Comparison of ENCODE assay signal across 9 cellular contexts in the genomic region with DNA sequence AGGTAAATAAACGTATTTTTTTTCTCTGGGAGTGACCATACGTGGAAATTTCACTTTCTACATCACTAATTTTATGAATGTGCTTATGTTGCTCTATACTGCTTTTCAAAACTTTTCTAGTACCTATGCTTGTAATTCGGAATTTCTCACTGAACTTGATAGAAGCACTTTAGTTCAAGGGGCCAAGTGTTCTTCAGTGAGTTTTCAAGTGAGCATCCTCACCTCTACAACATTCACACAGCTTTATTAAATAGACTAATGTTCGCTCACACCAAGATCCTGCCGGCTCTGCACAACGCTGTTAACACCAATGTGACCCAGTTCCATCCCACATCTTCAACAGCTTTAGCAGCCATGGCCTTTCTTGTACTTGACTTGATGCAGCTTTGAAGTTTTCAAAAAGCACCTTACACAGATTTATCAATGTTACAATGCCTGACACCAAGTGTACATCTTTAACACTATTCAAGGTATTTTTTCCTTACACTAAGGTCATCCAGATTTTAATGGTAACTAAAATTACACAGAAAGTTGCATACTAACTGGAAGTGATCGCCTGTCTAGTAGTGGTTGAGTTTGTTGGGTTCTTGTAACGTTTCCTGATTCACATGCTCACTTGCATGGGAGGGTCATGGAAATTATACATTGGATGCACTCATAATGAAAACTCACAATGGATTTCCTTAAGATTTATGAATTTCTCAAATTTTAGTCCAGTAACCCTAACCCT. TPM values are rescaled to one million over a fixed set of nuclear protein-coding genes. Genes with fewer than 3 reads are reported as not detected.
DNase-seq lines count a peak whose midpoint lies in the region; ATAC-seq and TF ChIP-seq lines count a peak whose summit lies in the region.
"Had no signal": no experiment of that assay in that cellular context is flagged by ENCODE, and none has a peak within 500 bp of the region (broad histone marks: within the 10 kb centered on the region; RNA-seq: fewer than 3 reads in every experiment).

No MANE protein-coding gene starts in this region.

- no peaks in the 10 kb centered on the region for H3K27me3 ChIP-seq in CD8-positive, alpha-beta memory T cell (ENCODE audit: insufficient read depth, low read length, poor library complexity, severe bottlenecking)
- H3K27me3 ChIP-seq in OCI-LY1 (ENCODE audit: insufficient read depth, low read length) (no peaks in the 10 kb centered on the region), endocrine pancreas (ENCODE audit: control insufficient read depth, insufficient read depth, low read length) (no peaks in the 10 kb centered on the region), neutrophil (no peaks in the 10 kb centered on the region)

- 0 out of 2 replicates have a peak overlapping the region, but pooled peaks have one; percentile 0 for H3K4me2 ChIP-seq in OCI-LY1 (ENCODE audit: low read length)

- H3F3A ChIP-seq in OCI-LY1 (ENCODE audit: insufficient read depth, low read length), result peaks cover 24% of the 10 kb centered on the region

- H3K4me1 ChIP-seq in CD8-positive, alpha-beta memory T cell (ENCODE audit: insufficient read depth, low read length), result peaks cover 28% of the 10 kb centered on the region
- H3K4me1 ChIP-seq in OCI-LY1 (ENCODE audit: insufficient read depth, low read length, severe bottlenecking), result peaks cover 6% of the 10 kb centered on the region
- H3K4me1 ChIP-seq in endocrine pancreas (ENCODE audit: control insufficient read depth, insufficient read depth, low read length), result no peaks in the 10 kb centered on the region
- H3K4me1 ChIP-seq in neutrophil (ENCODE audit: control insufficient read depth in 1 of 2, insufficient read depth in 1 of 2, low read depth in 1 of 2, low read length in 1 of 2), result peaks cover 35 to 41% of the 10 kb centered on the region in 2 experiments

- no peak for DNase-seq in CD8-positive, alpha-beta memory T cell
- DNase-seq in COR-L47 (lab: John Stamatoyannopoulos, UW) (no peak), NCI-H1436 treated with DMSO at 0.1 percent for 48 hours (lab: John Stamatoyannopoulos, UW) (no peak), NCI-H2227 (lab: John Stamatoyannopoulos, UW; ENCODE audit: unreplicated experiment) (no peak)
- DNase-seq: MM.1S had no signal

- no peak for ATAC-seq in HG03108 (IDR thresholded peaks at IDR 0.05; ENCODE audit: unreplicated experiment)

- TF ChIP-seq CTCF in OCI-LY1 (IDR thresholded peaks at IDR 0.05; ENCODE audit: low read length) (no peak), neutrophil (IDR thresholded peaks at IDR 0.05) (no peak)

- H3K27ac ChIP-seq in CD8-positive, alpha-beta memory T cell (ENCODE audit: low read depth, low read length), result no peak overlapping the region
- H3K27ac ChIP-seq in OCI-LY1 (ENCODE audit: low read depth, low read length, poor library complexity, severe bottlenecking) (peak overlapping the region; percentile 45), neutrophil (peak overlapping the region; percentile 30)

- no peaks in the 10 kb centered on the region for H3K9me3 ChIP-seq in CD8-positive, alpha-beta memory T cell (ENCODE audit: low read length)
- H3K9me3 ChIP-seq in OCI-LY1 (ENCODE audit: low read length) (no peaks in the 10 kb centered on the region), endocrine pancreas (ENCODE audit: control insufficient read depth, low read length) (no peaks in the 10 kb centered on the region), neutrophil (no peaks in the 10 kb centered on the region)

- H3K79me2 ChIP-seq in OCI-LY1 (ENCODE audit: insufficient read depth, low read length), result peaks cover 9% of the 10 kb centered on the region

- peaks cover 18 to 47% (median 22%) of the 10 kb centered on the region in 3 donors for H3K36me3 Mint-ChIP-seq in CD8-positive, alpha-beta memory T cell

- H3K9ac ChIP-seq in OCI-LY1 (ENCODE audit: low read length) (no peak overlapping the region), endocrine pancreas (ENCODE audit: control insufficient read depth, insufficient read depth, low read length) (no peak overlapping the region)

- POLR2A ChIA-PET in CD8-positive, alpha-beta memory T cell (lab: Charles Lee), result interaction anchor here (1.0 to 6.2 kb wide), 6 partner anchors 9 to 29 kb away, joined by 4 to 55 read pairs (median 6); no protein-coding TSS in a partner anchor

- H3K4me3 ChIP-seq in CD8-positive, alpha-beta memory T cell (ENCODE audit: low read length), result no peak overlapping the region
- H3K4me3 ChIP-seq in OCI-LY1 (ENCODE audit: low read depth, low read length, poor library complexity, severe bottlenecking), result no peak overlapping the region
- H3K4me3 ChIP-seq in endocrine pancreas (ENCODE audit: control insufficient read depth, insufficient read depth, low read length), result peak overlapping the region; percentile 81
- no peak overlapping the region for H3K4me3 ChIP-seq in neutrophil (ENCODE audit: low read depth in 1 of 2, low read length in 1 of 2)

- peaks cover 15% of the 10 kb centered on the region for H3K36me3 ChIP-seq in CD8-positive, alpha-beta memory T cell (ENCODE audit: insufficient read depth, low read length)
- H3K36me3 ChIP-seq in OCI-LY1 (ENCODE audit: insufficient read depth, low read length) (peaks cover 36% of the 10 kb centered on the region), endocrine pancreas (ENCODE audit: control insufficient read depth, insufficient read depth, low read length) (peaks cover 28% of the 10 kb centered on the region), neutrophil (peaks cover 29% of the 10 kb centered on the region)

- H3K27me3 Mint-ChIP-seq in CD8-positive, alpha-beta memory T cell, result peaks cover 0 to 16% of the 10 kb centered on the region in 2 donors

- H3K9me2 ChIP-seq in OCI-LY1 (ENCODE audit: low read depth, low read length), result no peaks in the 10 kb centered on the region

- peaks cover 0 to 12% (median 4%) of the 10 kb centered on the region in 5 donors for H3K9me3 Mint-ChIP-seq in CD8-positive, alpha-beta memory T cell

- H3K4me1 Mint-ChIP-seq in CD8-positive, alpha-beta memory T cell, result peaks cover 51 to 59% (median 58%) of the 10 kb centered on the region in 3 donors

- H2AFZ ChIP-seq in OCI-LY1 (ENCODE audit: low read length), result no peak overlapping the region

- peak overlapping the region in 4 of 7 donors; percentile 2 to 71 (median 36) for H3K4me3 Mint-ChIP-seq in CD8-positive, alpha-beta memory T cell

- CTCF ChIA-PET in CD8-positive, alpha-beta memory T cell (lab: Charles Lee), result interaction anchor here (0.6 to 30.2 kb wide), 3 partner anchors 18 to 44 kb away, joined by 3 to 711 read pairs (median 4); no protein-coding TSS in a partner anchor

- H4K20me1 ChIP-seq in OCI-LY1 (ENCODE audit: insufficient read depth, low read length), result no peaks in the 10 kb centered on the region

- peak overlapping the region in 6 of 8 donors; percentile 55 to 82 (median 74) for H3K27ac Mint-ChIP-seq in CD8-positive, alpha-beta memory T cell

RNA-seq across cellular contexts. Expression of gene UBC, which starts 4.5 kb away (rescaled TPM):
- 100 to 1,000 TPM; 839 to 849 TPM for total RNA-seq in CD8-positive, alpha-beta memory T cell
- 1,913 TPM for polyA plus RNA-seq in CD8-positive, alpha-beta memory T cell

RNA-seq across cellular contexts. Expression of gene SCARB1, which starts 46.3 kb away (rescaled TPM):
- 10 to 100 TPM; 20.4 to 21.6 TPM for total RNA-seq in CD8-positive, alpha-beta memory T cell
- polyA plus RNA-seq in CD8-positive, alpha-beta memory T cell, result 3.6 TPM
